In the genomic region with DNA sequence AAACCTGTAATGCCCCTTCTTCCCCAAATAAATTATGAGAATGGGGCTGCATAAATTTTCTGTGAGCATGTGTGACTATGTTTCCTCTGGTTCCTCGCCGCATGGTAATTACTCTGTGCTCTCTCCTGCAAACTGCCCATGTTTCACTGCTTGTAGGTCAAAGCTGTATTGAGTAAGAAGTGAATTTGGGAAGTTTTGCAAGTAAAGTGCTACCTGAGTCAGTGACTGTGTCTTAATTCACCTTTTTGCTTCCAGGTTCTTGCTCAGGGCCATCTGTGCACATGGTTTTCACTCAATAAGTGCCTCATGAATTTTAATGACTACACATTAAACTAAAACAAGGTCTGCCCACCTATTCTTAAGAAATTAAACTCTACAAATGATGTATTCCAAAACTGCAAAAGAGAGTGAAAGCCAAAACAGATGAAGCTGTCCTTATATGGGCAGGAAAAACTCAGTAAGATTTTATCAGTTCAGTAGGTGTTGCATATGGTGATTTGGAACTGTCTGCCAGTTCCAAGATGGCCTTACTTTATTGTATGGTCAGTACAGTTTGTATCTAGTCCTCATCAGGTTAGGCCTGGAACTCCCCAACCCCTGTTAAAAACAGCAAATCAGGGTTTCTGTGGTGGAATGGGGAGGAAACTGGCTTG, we compare ENCODE assay signal across 15 cellular contexts.
DNase-seq lines count a peak whose midpoint lies in the region; ATAC-seq, FAIRE-seq and TF ChIP-seq lines count a peak whose summit lies in the region.
"Had no signal": no experiment of that assay in that cellular context is flagged by ENCODE, and none has a peak within 500 bp of the region (broad histone marks: within the 10 kb centered on the region; RNA-seq: fewer than 3 reads in every experiment).

No MANE protein-coding gene starts in this region.

- intact Hi-C loops in kidney (cut with DNase I) = no loop called here

- FAIRE-seq in kidney (lab: Jason Lieb, UNC) = no peak
- FAIRE-seq: endothelial cell of umbilical vein had no signal

- H3K4me3 Mint-ChIP-seq in activated naive CD8-positive, alpha-beta T cell treated with anti-CD3 and anti-CD28 coated beads, Interleukin-2, amount 50 U/mL, for 24 hours = no peak overlapping the region

- H3K4me3 ChIP-seq in rectal smooth muscle tissue (ENCODE audit: low read length) = no peak overlapping the region
- no peak overlapping the region for H3K4me3 ChIP-seq in kidney (ENCODE audit: low read length in 2 of 2)
- H3K4me3 ChIP-seq: left lung had no signal

- H3K9me3 Mint-ChIP-seq in activated naive CD8-positive, alpha-beta T cell treated with anti-CD3 and anti-CD28 coated beads, Interleukin-2, amount 50 U/mL, for 24 hours = peaks cover 13% of the 10 kb centered on the region

- H3K4me1 Mint-ChIP-seq in activated naive CD8-positive, alpha-beta T cell treated with anti-CD3 and anti-CD28 coated beads, Interleukin-2, amount 50 U/mL, for 24 hours = peaks cover 45% of the 10 kb centered on the region

- peaks cover 20% of the 10 kb centered on the region for H3K36me3 Mint-ChIP-seq in activated naive CD8-positive, alpha-beta T cell treated with anti-CD3 and anti-CD28 coated beads, Interleukin-2, amount 50 U/mL, for 24 hours (ENCODE audit: low read depth)

- H3K36me3 ChIP-seq in rectal smooth muscle tissue (ENCODE audit: control insufficient read depth, insufficient read depth, low read length) = no peaks in the 10 kb centered on the region
- no peaks in the 10 kb centered on the region for H3K36me3 ChIP-seq in kidney (ENCODE audit: control insufficient read depth in 1 of 2, insufficient read depth in 2 of 2, low read length in 2 of 2)
- H3K36me3 ChIP-seq: left lung had no signal

- H3K27me3 ChIP-seq in rectal smooth muscle tissue (ENCODE audit: control insufficient read depth, insufficient read depth, low read length) = no peaks in the 10 kb centered on the region
- H3K27me3 ChIP-seq: left lung had no signal

- peaks cover 23% of the 10 kb centered on the region for H3K4me1 ChIP-seq in rectal smooth muscle tissue (ENCODE audit: control insufficient read depth, insufficient read depth, low read length)
- peaks cover 2% of the 10 kb centered on the region in 2 donors for H3K4me1 ChIP-seq in kidney (ENCODE audit: control insufficient read depth in 1 of 2, insufficient read depth in 1 of 2, low read depth in 1 of 2, low read length in 2 of 2)

- ATAC-seq in activated naive CD8-positive, alpha-beta T cell treated with anti-CD3 and anti-CD28 coated beads, Interleukin-2, amount 50 U/mL, for 24 hours = peak; percentile 77
- ATAC-seq in GM18858 (IDR thresholded peaks at IDR 0.05; ENCODE audit: unreplicated experiment) (no peak), GM18520 (IDR thresholded peaks at IDR 0.05; ENCODE audit: unreplicated experiment) (no peak)
- ATAC-seq: left lung had no signal

- TF ChIP-seq CTCF in kidney (IDR thresholded peaks at IDR 0.05; ENCODE audit: borderline replicate concordance, extremely low read depth, insufficient read depth) = no peak

- H3K9ac ChIP-seq in rectal smooth muscle tissue (ENCODE audit: low read length) = no peak overlapping the region
- H3K9ac ChIP-seq in kidney (ENCODE audit: low read length in 2 of 2) = no peak overlapping the region

- H3K9me3 ChIP-seq in kidney (ENCODE audit: control insufficient read depth in 1 of 2, low read length in 2 of 2) = no peaks in the 10 kb centered on the region
- H3K9me3 ChIP-seq: left lung had no signal

- DNase-seq in stimulated activated CD4-positive, alpha-beta T cell treated with anti-CD3 and anti-CD28 coated beads, Interleukin-1b, Interleukin-23, amount 100 ng/mL, for 48 hours = peak; percentile 35
- DNase-seq in stimulated activated CD4-positive, alpha-beta T cell treated with anti-CD3 and anti-CD28 coated beads, Interleukin-4, amount 100 ng/mL, for 1 hour = no peak
- DNase-seq in activated naive CD8-positive, alpha-beta T cell treated with anti-CD3 and anti-CD28 coated beads, Interleukin-2, amount 50 U/mL, for 24 hours = no peak
- DNase-seq in kidney = no peak
- DNase-seq: EL; foreskin melanocyte; Karpas-422; left lung; NCI-H1105; NCI-H2107; stimulated activated naive CD4-positive, alpha-beta T cell had no signal

- peak overlapping the region; percentile 87 for H3K27ac Mint-ChIP-seq in activated naive CD8-positive, alpha-beta T cell treated with anti-CD3 and anti-CD28 coated beads, Interleukin-2, amount 50 U/mL, for 24 hours

- H3K27ac ChIP-seq in rectal smooth muscle tissue (ENCODE audit: low read depth, low read length) = peak overlapping the region; percentile 78
- H3K27ac ChIP-seq in kidney (ENCODE audit: low read depth in 2 of 2, low read length in 2 of 2) = no peak overlapping the region
- H3K27ac ChIP-seq: left lung had no signal

- H3K27me3 Mint-ChIP-seq in activated naive CD8-positive, alpha-beta T cell treated with anti-CD3 and anti-CD28 coated beads, Interleukin-2, amount 50 U/mL, for 24 hours = no peaks in the 10 kb centered on the region
